Comparison of ENCODE assay signal across 5 cellular contexts in the genomic region with DNA sequence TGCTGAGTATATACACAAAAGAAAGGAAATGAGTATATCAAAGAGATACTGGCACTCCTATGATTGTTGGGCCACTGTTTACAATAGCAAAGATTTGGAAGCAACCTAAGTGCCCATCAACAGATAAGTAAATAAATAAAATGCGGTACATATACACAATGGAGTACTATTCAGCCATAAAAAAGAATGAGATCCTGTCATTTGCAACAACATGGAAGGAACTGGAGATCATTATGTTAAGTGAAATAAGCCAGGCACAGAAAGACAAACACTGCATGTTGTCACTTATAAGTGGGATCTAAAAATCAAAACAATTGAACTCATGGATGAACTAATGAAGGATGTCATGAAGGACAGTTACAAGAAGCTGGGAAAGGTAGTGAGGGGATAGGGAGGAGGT.
DNase-seq lines count a peak whose midpoint lies in the region; ATAC-seq, FAIRE-seq and TF ChIP-seq lines count a peak whose summit lies in the region.
"Not testable (repeated sequence)": the region's sequence is repeated elsewhere in the genome, so short reads cannot be mapped to it uniquely, and the experiment has no call there.

No MANE protein-coding gene starts in this region.

- H3K27me3 ChIP-seq in CD8-positive, alpha-beta T cell (ENCODE audit: insufficient read depth, low read length): not testable (repeated sequence)

- peaks cover 13% of the 10 kb centered on the region for H3K4me1 Mint-ChIP-seq in CD8-positive, alpha-beta T cell (ENCODE audit: low read depth)
- H3K4me1 Mint-ChIP-seq in activated naive CD8-positive, alpha-beta T cell (ENCODE audit: low read depth): peaks cover 11% of the 10 kb centered on the region

- DNase-seq in A549 (ENCODE audit: low read depth in 1 of 2, low spot score in 1 of 2); CD8-positive, alpha-beta T cell: not testable (repeated sequence)

- not testable (repeated sequence) for H3K27me3 Mint-ChIP-seq in CD8-positive, alpha-beta T cell (ENCODE audit: low read depth); activated naive CD8-positive, alpha-beta T cell

- H3K9me3 ChIP-seq in A549; CD8-positive, alpha-beta T cell (ENCODE audit: low read length); HEK293 (ENCODE audit: control insufficient read depth, insufficient read depth, low read depth, low read length): not testable (repeated sequence)

- not testable (repeated sequence) for TF ChIP-seq RAD21 in A549 (conservative IDR thresholded peaks at IDR 0.05 in 1 of 2, IDR thresholded peaks at IDR 0.05 in 1 of 2)

- H3K27ac Mint-ChIP-seq in CD8-positive, alpha-beta T cell: peak overlapping the region; percentile 35
- peak overlapping the region; percentile 37 for H3K27ac Mint-ChIP-seq in activated naive CD8-positive, alpha-beta T cell

- not testable (repeated sequence) for TF ChIP-seq POLR2A in A549 (IDR thresholded peaks at IDR 0.05; ENCODE audit: low read length)

- H3K4me1 ChIP-seq in A549; CD8-positive, alpha-beta T cell (ENCODE audit: insufficient read depth, low read length); HEK293 (ENCODE audit: control insufficient read depth, insufficient read depth, low read length): not testable (repeated sequence)

- FAIRE-seq in A549 (lab: Jason Lieb, UNC): not testable (repeated sequence)

- POLR2A ChIA-PET in A549 (lab: Yijun Ruan, JAX); CD8-positive, alpha-beta T cell (lab: Charles Lee); HEK293 (lab: Yijun Ruan, JAX): not testable (repeated sequence)

- CTCF ChIA-PET in A549 (lab: Yijun Ruan, JAX); CD8-positive, alpha-beta T cell (lab: Charles Lee): not testable (repeated sequence)
- CTCF ChIA-PET in HEK293 (lab: Yijun Ruan, JAX): interaction anchor here (0.7 kb wide), 1 partner anchor 339 kb away, joined by 3 read pairs; no protein-coding TSS in a partner anchor

- not testable (repeated sequence) for H3K36me3 ChIP-seq in CD8-positive, alpha-beta T cell (ENCODE audit: insufficient read depth, low read length)
- H3K36me3 ChIP-seq in HEK293 (ENCODE audit: control insufficient read depth in 2 of 2, insufficient read depth in 1 of 2, low read length in 2 of 2): peaks cover 42 to 48% of the 10 kb centered on the region in 2 experiments

- H3K36me3 Mint-ChIP-seq in CD8-positive, alpha-beta T cell: peaks cover 69% of the 10 kb centered on the region
- H3K36me3 Mint-ChIP-seq in activated naive CD8-positive, alpha-beta T cell: peaks cover 24% of the 10 kb centered on the region

- H3K4me2 ChIP-seq in A549: not testable (repeated sequence)

- WGBS in A549 (ENCODE audit: missing lambda C conversion rate): 94% methylated on average over 1 of the region's 1 CpG

- ATAC-seq in A549; CD8-positive, alpha-beta T cell; SK-N-SH treated with all-trans-retinoic acid at 6 μM for 48 hours: not testable (repeated sequence)

- not testable (repeated sequence) for H3K4me3 ChIP-seq in A549; CD8-positive, alpha-beta T cell (ENCODE audit: low read depth, low read length); HEK293 (ENCODE audit: low read depth, low read length)

- not testable (repeated sequence) for H3K27ac ChIP-seq in A549; CD8-positive, alpha-beta T cell (ENCODE audit: low read depth, low read length); HEK293 (ENCODE audit: extremely low read depth, low read depth, low read length)

- TF ChIP-seq CTCF in A549 (IDR thresholded peaks at IDR 0.05); CD8-positive, alpha-beta T cell (IDR thresholded peaks at IDR 0.05); HEK293 (tag by site-specific recombination; IDR thresholded peaks at IDR 0.05): not testable (repeated sequence)

- intact Hi-C loops in CD8-positive, alpha-beta T cell (cut with DNase I, micrococcal nuclease): not testable (repeated sequence)

- not testable (repeated sequence) for H3K9me3 Mint-ChIP-seq in CD8-positive, alpha-beta T cell; activated naive CD8-positive, alpha-beta T cell (ENCODE audit: low read depth)

- not testable (repeated sequence) for TF ChIP-seq EP300 in A549 (IDR thresholded peaks at IDR 0.05)

- H3K4me3 Mint-ChIP-seq in CD8-positive, alpha-beta T cell; activated naive CD8-positive, alpha-beta T cell: not testable (repeated sequence)

TF ChIP-seq in A549, 52 proteins besides CTCF, POLR2A, EP300 and RAD21:
- 0 out of 2 replicates have a peak, but pooled peaks have one; percentile 57 for TF ChIP-seq KDM1A (IDR thresholded peaks at IDR 0.05; ENCODE audit: low read depth)

TF ChIP-seq in HEK293, 187 proteins besides CTCF, POLR2A, EP300 and RAD21:
- TF ChIP-seq ZNF146 (tag by site-specific recombination; IDR thresholded peaks at IDR 0.05): peak; percentile 87
- TF ChIP-seq ZSCAN30 (tag by site-specific recombination; IDR thresholded peaks at IDR 0.05): 0 out of 2 replicates have a peak, but pooled peaks have one; percentile 12

TF ChIP-seq in SK-N-SH treated with all-trans-retinoic acid at 6 μM for 48 hours, 23 proteins besides CTCF, POLR2A, EP300 and RAD21:
- TF ChIP-seq ZNF8 (CRISPR knock-in tag; IDR thresholded peaks at IDR 0.05): peak; percentile 85
